11 cellular contexts compared by ENCODE assay signal in genomic region chr11:102620858-102621561, GRCh38. TPM values are rescaled to one million over a fixed set of nuclear protein-coding genes. Genes with fewer than 3 reads are reported as not detected.
DNase-seq lines count a peak whose midpoint lies in the region; ATAC-seq and TF ChIP-seq lines count a peak whose summit lies in the region.
"Had no signal": no experiment of that assay in that cellular context is flagged by ENCODE, and none has a peak within 500 bp of the region (broad histone marks: within the 10 kb centered on the region; RNA-seq: fewer than 3 reads in every experiment).

No MANE protein-coding gene starts in this region.

- no peak overlapping the region for H3K27ac ChIP-seq in osteoblast (ENCODE audit: low read depth, low read length)
- no peak overlapping the region for H3K27ac ChIP-seq in MM.1S (ENCODE audit: low read length)
- H3K27ac ChIP-seq in spleen: no peak overlapping the region
- H3K27ac ChIP-seq in adrenal gland: no peak overlapping the region

- TF ChIP-seq POLR2A in spleen (IDR thresholded peaks at IDR 0.05): no peak
- no peak for TF ChIP-seq POLR2A in adrenal gland (IDR thresholded peaks at IDR 0.05)

- peak overlapping the region; percentile 26 for H3K27ac Mint-ChIP-seq in activated naive CD8-positive, alpha-beta T cell treated with anti-CD3 and anti-CD28 coated beads, Interleukin-2, amount 50 U/mL, for 24 hours
- H3K27ac Mint-ChIP-seq: activated CD8-positive, alpha-beta T cell treated with anti-CD3 and anti-CD28 coated beads, Interleukin-2, amount 10 ng/mL, durations not matched to agents 7 days and 5 days had no signal

- H3K9me2 ChIP-seq in MM.1S (replicated peaks; ENCODE audit: insufficient read depth, low read length): no peaks in the 10 kb centered on the region

- H3K27me3 Mint-ChIP-seq in activated naive CD8-positive, alpha-beta T cell treated with anti-CD3 and anti-CD28 coated beads, Interleukin-2, amount 50 U/mL, for 24 hours: no peaks in the 10 kb centered on the region

- peak; percentile 69 for ATAC-seq in GM18909 (IDR thresholded peaks at IDR 0.05; ENCODE audit: poor library complexity, unreplicated experiment)
- ATAC-seq in HG02852 (IDR thresholded peaks at IDR 0.05; ENCODE audit: unreplicated experiment): peak; percentile 94
- no peak for ATAC-seq in activated naive CD8-positive, alpha-beta T cell treated with anti-CD3 and anti-CD28 coated beads, Interleukin-2, amount 50 U/mL, for 24 hours
- ATAC-seq: activated CD8-positive, alpha-beta T cell treated with anti-CD3 and anti-CD28 coated beads, Interleukin-2, amount 10 ng/mL, durations not matched to agents 7 days and 5 days had no signal

- H3K27me3 ChIP-seq in osteoblast (ENCODE audit: insufficient read depth, low read length) (no peaks in the 10 kb centered on the region), MM.1S (replicated peaks; ENCODE audit: insufficient read depth, low read length) (no peaks in the 10 kb centered on the region), spleen (replicated peaks in 1 of 7) (no peaks in the 10 kb centered on the region), adrenal gland (peaks cover 3% of the 10 kb centered on the region)

- no peaks in the 10 kb centered on the region for H3F3A ChIP-seq in MM.1S (ENCODE audit: insufficient read depth, low read length)

- H3K36me3 ChIP-seq in osteoblast (ENCODE audit: insufficient read depth, low read length) (no peaks in the 10 kb centered on the region), MM.1S (replicated peaks; ENCODE audit: insufficient read depth, low read length) (no peaks in the 10 kb centered on the region), spleen (no peaks in the 10 kb centered on the region), adrenal gland (replicated peaks in 1 of 2) (no peaks in the 10 kb centered on the region)

- no peaks in the 10 kb centered on the region for H3K4me1 Mint-ChIP-seq in activated naive CD8-positive, alpha-beta T cell treated with anti-CD3 and anti-CD28 coated beads, Interleukin-2, amount 50 U/mL, for 24 hours

- H3K36me3 Mint-ChIP-seq in activated naive CD8-positive, alpha-beta T cell treated with anti-CD3 and anti-CD28 coated beads, Interleukin-2, amount 50 U/mL, for 24 hours (ENCODE audit: low read depth): no peaks in the 10 kb centered on the region

- DNase-seq in activated naive CD8-positive, alpha-beta T cell treated with anti-CD3 and anti-CD28 coated beads, Interleukin-2, amount 50 U/mL, for 24 hours: no peak
- DNase-seq in osteoblast (ENCODE audit: insufficient read length, low spot score, missing footprints) (peak; percentile 26), MM.1S (no peak), NCI-H510A treated with DMSO at 0.1 percent for 48 hours (lab: John Stamatoyannopoulos, UW) (no peak), spleen (no peak), adrenal gland (no peak)
- DNase-seq: activated CD8-positive, alpha-beta T cell treated with anti-CD3 and anti-CD28 coated beads, Interleukin-2, amount 10 ng/mL, durations not matched to agents 7 days and 5 days had no signal

- WGBS in spleen, 5 donors: 75 to 83% (median 80%) methylated on average over 12 of the region's 12 CpGs
- 74 to 76% (median 75%) methylated on average over 11 to 12 of the region's 12 CpGs for WGBS in adrenal gland, 4 donors

- no peak overlapping the region for H3K9ac ChIP-seq in MM.1S (ENCODE audit: low read length)

- H3K79me2 ChIP-seq in osteoblast (ENCODE audit: insufficient read depth, low read length) (no peaks in the 10 kb centered on the region), MM.1S (ENCODE audit: low read length) (no peaks in the 10 kb centered on the region)

- H3K4me2 ChIP-seq in osteoblast (ENCODE audit: insufficient read depth, low read length) (peak overlapping the region; percentile 20), MM.1S (ENCODE audit: low read depth, low read length) (no peak overlapping the region)

- H3K9me3 ChIP-seq in osteoblast (ENCODE audit: low read depth, low read length) (no peaks in the 10 kb centered on the region), MM.1S (replicated peaks; ENCODE audit: insufficient read depth, low read length) (no peaks in the 10 kb centered on the region), spleen (no peaks in the 10 kb centered on the region), adrenal gland (replicated peaks in 1 of 3) (no peaks in the 10 kb centered on the region)

- no peak for TF ChIP-seq CTCF in osteoblast (IDR thresholded peaks at IDR 0.05; ENCODE audit: extremely low read depth, low read depth, low read length)
- TF ChIP-seq CTCF in MM.1S (IDR thresholded peaks at IDR 0.05; ENCODE audit: low read length): no peak
- no peak for TF ChIP-seq CTCF in spleen (IDR thresholded peaks at IDR 0.05 in 8 of 11, conservative IDR thresholded peaks at IDR 0.05 in 3 of 11)
- no peak for TF ChIP-seq CTCF in adrenal gland (IDR thresholded peaks at IDR 0.05)

- intact Hi-C loops in spleen (cut with DNase I; ENCODE audit: low total_unique reads) (no loop called here), adrenal gland (cut with DNase I) (no loop called here)

- H3K4me1 ChIP-seq in osteoblast (ENCODE audit: insufficient read depth, low read length) (no peaks in the 10 kb centered on the region), MM.1S (ENCODE audit: low read length) (no peaks in the 10 kb centered on the region), spleen (no peaks in the 10 kb centered on the region), adrenal gland (replicated peaks in 1 of 2) (no peaks in the 10 kb centered on the region)

- H4K20me1 ChIP-seq in osteoblast (ENCODE audit: insufficient read depth, low read length) (no peaks in the 10 kb centered on the region), MM.1S (ENCODE audit: insufficient read depth, low read length) (no peaks in the 10 kb centered on the region)

- no peaks in the 10 kb centered on the region for H3K9me3 Mint-ChIP-seq in activated naive CD8-positive, alpha-beta T cell treated with anti-CD3 and anti-CD28 coated beads, Interleukin-2, amount 50 U/mL, for 24 hours

- H2AFZ ChIP-seq in osteoblast (ENCODE audit: low read length) (peak overlapping the region; percentile 59), MM.1S (ENCODE audit: low read length) (no peak overlapping the region)

- H3K4me3 ChIP-seq in osteoblast (ENCODE audit: insufficient read depth, low read length) (no peak overlapping the region), MM.1S (ENCODE audit: low read length) (no peak overlapping the region), spleen (no peak overlapping the region), adrenal gland (no peak overlapping the region)

- no peak overlapping the region for H3K4me3 Mint-ChIP-seq in activated naive CD8-positive, alpha-beta T cell treated with anti-CD3 and anti-CD28 coated beads, Interleukin-2, amount 50 U/mL, for 24 hours
- H3K4me3 Mint-ChIP-seq: activated CD8-positive, alpha-beta T cell treated with anti-CD3 and anti-CD28 coated beads, Interleukin-2, amount 10 ng/mL, durations not matched to agents 7 days and 5 days had no signal

RNA-seq across cellular contexts. Expression of gene MMP20, which starts 4.1 kb away (rescaled TPM):
- total RNA-seq in osteoblast (not detected in 2 replicates), spleen (not detected), adrenal gland (not detected)
- polyA plus RNA-seq in spleen (under 1 TPM in 1 of 3 donors, not detected in 2; 0.11 TPM), adrenal gland (not detected)
- total RNA-seq: activated CD8-positive, alpha-beta T cell treated with anti-CD3 and anti-CD28 coated beads, Interleukin-2, amount 10 ng/mL, durations not matched to agents 7 days and 5 days; cardiac septum; H1 had no signal
- polyA plus RNA-seq: H1 had no signal
